29 cellular contexts compared by ENCODE assay signal in the genomic region with DNA sequence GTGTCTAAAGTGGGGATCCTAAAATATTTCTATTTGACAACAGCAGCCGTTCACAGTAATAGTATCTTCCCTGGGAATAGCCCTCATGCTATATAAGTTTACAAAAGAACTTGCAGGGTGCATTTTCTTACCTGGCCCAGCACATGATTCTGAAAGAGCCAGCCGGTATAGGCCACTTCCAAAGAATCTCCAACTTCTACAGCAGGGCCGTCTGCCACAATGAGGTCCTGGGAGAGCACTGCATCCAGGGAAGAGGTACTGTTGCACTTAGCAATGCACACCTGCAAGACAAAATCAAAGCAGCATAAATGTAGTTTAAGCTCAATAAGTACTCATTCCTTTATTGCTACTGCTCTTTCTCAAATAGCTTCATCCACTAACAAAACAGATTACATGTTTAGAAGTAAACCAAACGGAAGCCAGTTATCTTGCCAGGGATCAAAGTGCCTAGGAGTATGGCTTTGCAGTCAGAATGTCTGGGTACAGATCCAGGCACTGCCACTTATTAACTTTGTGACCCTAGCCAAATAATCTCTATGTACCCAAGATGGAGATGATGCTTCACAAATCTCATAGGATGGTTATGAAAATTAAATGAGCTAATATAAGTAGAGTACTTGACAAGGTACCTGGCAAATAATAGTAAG.
"Had no signal": no experiment of that assay in that cellular context is flagged by ENCODE, and none has a peak within 500 bp of the region (broad histone marks: within the 10 kb centered on the region; RNA-seq: fewer than 3 reads in every experiment).

No MANE protein-coding gene starts in this region.

- H3K27me3 ChIP-seq: neutrophil, pancreas, spleen, suprapubic skin, testis, tibial artery, transverse colon, upper lobe of right lung, uterus had no signal

- H3K9me3 ChIP-seq: neutrophil, pancreas, psoas muscle, spleen, suprapubic skin, testis, tibial artery, transverse colon, upper lobe of right lung, uterus had no signal

- FAIRE-seq: pancreas had no signal

- DNase-seq: naive thymus-derived CD8-positive, alpha-beta T cell; nephron progenitor cell; nucleus accumbens; pancreas; posterior cingulate gyrus; psoas muscle; right cardiac atrium; spleen; stimulated activated CD4-positive, alpha-beta T cell treated with anti-CD3 and anti-CD28 coated beads, Interleukin-12 subunit alpha, Interleukin-12 subunit beta, amount 100 ng/mL, for 4 hours; stimulated activated CD4-positive, alpha-beta T cell treated with anti-CD3 and anti-CD28 coated beads, Interleukin-1b, Interleukin-23, amount 100 ng/mL, for 48 hours; stimulated activated CD4-positive, alpha-beta T cell treated with anti-CD3 and anti-CD28 coated beads, Interleukin-4, amount 100 ng/mL, for 1 hour; stimulated activated CD4-positive, alpha-beta T cell treated with anti-CD3 and anti-CD28 coated beads, Interleukin-4, amount 100 ng/mL, for 4 hours; stimulated activated CD8-positive, alpha-beta memory T cell treated with anti-CD3 and anti-CD28 coated beads, Interleukin-4, amount 100 ng/mL, for 48 hours; stimulated activated naive CD4-positive, alpha-beta T cell; stimulated activated naive CD8-positive, alpha-beta T cell treated with anti-CD3 and anti-CD28 coated beads, Interleukin-15, amount 100 ng/mL, for 72 hours; stimulated activated naive CD8-positive, alpha-beta T cell treated with anti-CD3 and anti-CD28 coated beads, Interleukin-15, Interleukin-2, amounts not matched to agents 100 U/mL and 50 U/mL, for 24 hours; substantia nigra; testis; tibial artery; transverse colon; upper lobe of right lung; uterus had no signal

- ATAC-seq: naive thymus-derived CD8-positive, alpha-beta T cell; natural killer cell treated with Interleukin-12 subunit alpha and Interleukin-12 subunit beta and Interleukin-15 and Interleukin-18, amount 100 ng/mL, for 72 hours; pancreas; psoas muscle; right cardiac atrium; sciatic nerve; stimulated activated memory B cell treated with anti-CD40 and anti-IgM and Interleukin-4, amounts not matched to agents 10 μg/mL and 1 μg/mL and 100 μg/mL, for 72 hours; stimulated activated naive CD8-positive, alpha-beta T cell treated with anti-CD3 and anti-CD28 coated beads, Interleukin-15, amount 100 ng/mL, for 72 hours; stimulated activated naive CD8-positive, alpha-beta T cell treated with anti-CD3 and anti-CD28 coated beads, Interleukin-15, Interleukin-2, amounts not matched to agents 100 U/mL and 50 U/mL, for 24 hours; upper lobe of right lung had no signal

- H3K4me2 ChIP-seq: smooth muscle cell had no signal

- H3K27ac ChIP-seq: neutrophil, pancreas, psoas muscle, skin epidermis, spleen, suprapubic skin, testis, tibial artery, transverse colon, upper lobe of right lung, uterus had no signal

- H3K4me1 ChIP-seq: pancreas, psoas muscle, spleen, suprapubic skin, testis, tibial artery, transverse colon, upper lobe of right lung, uterus had no signal

- H3K4me3 ChIP-seq: pancreas, psoas muscle, skin epidermis, smooth muscle cell, spleen, suprapubic skin, testis, tibial artery, transverse colon, upper lobe of right lung, uterus had no signal

- H3K36me3 ChIP-seq: uterus had no signal
